Comparison of ENCODE assay signal across 8 cellular contexts in the genomic region with DNA sequence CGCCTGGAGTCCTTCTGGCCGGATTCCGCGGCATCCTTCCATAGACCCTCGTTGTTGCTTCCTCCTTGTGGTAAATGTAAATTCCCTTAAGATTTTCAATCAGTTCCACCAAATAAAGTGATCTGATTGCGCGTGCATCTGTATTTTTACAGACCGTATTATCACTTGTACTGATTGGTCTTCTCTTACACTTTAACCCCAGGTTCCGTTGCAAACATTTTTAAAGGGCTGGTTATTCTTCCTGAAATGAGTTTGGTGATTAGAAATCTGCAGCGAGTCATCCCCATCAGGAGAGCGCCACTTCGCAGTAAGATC. TPM values are rescaled to one million over a fixed set of nuclear protein-coding genes. Genes with fewer than 3 reads are reported as not detected.
A peak's percentile ranks its signal among the peaks of the same experiment; 100 is the strongest.
DNase-seq lines count a peak whose midpoint lies in the region; ATAC-seq and TF ChIP-seq lines count a peak whose summit lies in the region.

No MANE protein-coding gene starts in this region.

- DNase-seq in NCI-H1417 treated with DMSO at 0.1 percent for 48 hours (lab: John Stamatoyannopoulos, UW) (peak; percentile 16), NCI-H1417 (lab: John Stamatoyannopoulos, UW) (no peak), OCI-M1 (lab: John Stamatoyannopoulos, UW) (peak; percentile 86), progenitor cell of endocrine pancreas (ENCODE audit: low spot score, unreplicated experiment) (no peak)
- DNase-seq in activated CD4-positive, alpha-beta T cell treated with anti-CD3 and anti-CD28 coated beads, Interleukin-2, amount 50 U/mL, for 4 hours, result no peak

- no peaks in the 10 kb centered on the region for H3K9me3 Mint-ChIP-seq in progenitor cell of endocrine pancreas (ENCODE audit: low read depth)

- H3K4me3 Mint-ChIP-seq in progenitor cell of endocrine pancreas (ENCODE audit: low read depth), result peak overlapping the region; percentile 94

- H3K4me1 ChIP-seq in esophagus (ENCODE audit: control insufficient read depth in 2 of 2, insufficient read depth in 2 of 2, low read length in 1 of 2), result peaks cover 0 to 5% of the 10 kb centered on the region in 2 donors

- WGBS in esophagus, 2 donors, result 1% methylated on average over 12 of the region's 12 CpGs

- no peaks in the 10 kb centered on the region for H3K27me3 Mint-ChIP-seq in progenitor cell of endocrine pancreas

- no peaks in the 10 kb centered on the region for H3K36me3 ChIP-seq in esophagus (ENCODE audit: control insufficient read depth in 2 of 2, insufficient read depth in 2 of 2, low read length in 1 of 2)

- peak overlapping the region; percentile 98 for H3K27ac Mint-ChIP-seq in progenitor cell of endocrine pancreas

- H3K4me3 ChIP-seq in esophagus (ENCODE audit: low read depth in 1 of 2, low read length in 2 of 2), result peak overlapping the region; percentile 82 to 95

- peaks cover 35% of the 10 kb centered on the region for H3K4me1 Mint-ChIP-seq in progenitor cell of endocrine pancreas (ENCODE audit: low read depth)

- peak overlapping the region; percentile 98 to 99 for H3K27ac ChIP-seq in esophagus (ENCODE audit: low read depth in 2 of 2, low read length in 1 of 2)

- no peak for ATAC-seq in HG03025 (IDR thresholded peaks at IDR 0.05; ENCODE audit: low FRiP score, unreplicated experiment)
- ATAC-seq in GM21528 (IDR thresholded peaks at IDR 0.05; ENCODE audit: low FRiP score, unreplicated experiment), result no peak

- no peak for TF ChIP-seq CTCF in progenitor cell of endocrine pancreas (IDR thresholded peaks at IDR 0.05; ENCODE audit: unreplicated experiment)

- no peaks in the 10 kb centered on the region for H3K27me3 ChIP-seq in esophagus (ENCODE audit: control insufficient read depth in 1 of 2, insufficient read depth in 2 of 2, low read length in 2 of 2)

- H3K36me3 Mint-ChIP-seq in progenitor cell of endocrine pancreas (ENCODE audit: insufficient read depth), result peaks cover 20% of the 10 kb centered on the region

- no peaks in the 10 kb centered on the region for H3K9me3 ChIP-seq in esophagus (ENCODE audit: control insufficient read depth in 2 of 2, insufficient read depth in 1 of 2, low read depth in 1 of 2, low read length in 1 of 2)

RNA-seq across cellular contexts. Expression of gene YBEY, which starts 0.5 kb away (rescaled TPM):
- polyA plus RNA-seq in esophagus, result 10 to 100 TPM in 1 of 2 donors, 1 to 10 TPM in 1; 7.1 to 11.9 TPM
- 20.9 and 21.9 TPM in 2 replicates for total RNA-seq in progenitor cell of endocrine pancreas

RNA-seq across cellular contexts. Expression of gene MCM3AP, which starts 1.2 kb away (rescaled TPM):
- 10 to 100 TPM; 27.1 to 29.2 TPM for polyA plus RNA-seq in esophagus
- total RNA-seq in progenitor cell of endocrine pancreas, result 131 and 136 TPM in 2 replicates

RNA-seq across cellular contexts. Expression of gene C21orf58, which starts 37.0 kb away (rescaled TPM):
- 1 to 10 TPM; 2.5 to 7.1 TPM for polyA plus RNA-seq in esophagus
- total RNA-seq in progenitor cell of endocrine pancreas, result 28.6 and 31.5 TPM in 2 replicates

RNA-seq across cellular contexts. Expression of gene PCNT, which starts 37.3 kb away (rescaled TPM):
- 10 to 100 TPM; 14.1 to 14.9 TPM for polyA plus RNA-seq in esophagus
- total RNA-seq in progenitor cell of endocrine pancreas, result 47.2 and 53.3 TPM in 2 replicates

RNA-seq across cellular contexts. Expression of gene LSS, which starts 58.1 kb away (rescaled TPM):
- polyA plus RNA-seq in esophagus, result 10 to 100 TPM; 41.9 to 57.6 TPM
- 145 and 147 TPM in 2 replicates for total RNA-seq in progenitor cell of endocrine pancreas

Comparison
In these comparisons a context has a peak if more than half of its experiments do, and no peak if none do; other contexts are left out.
1. DNase-seq: peak in NCI-H1417 treated with DMSO at 0.1 percent for 48 hours (single experiment) and OCI-M1 (single experiment); none in NCI-H1417 (0 of 3), progenitor cell of endocrine pancreas (single experiment) and activated CD4-positive, alpha-beta T cell treated with anti-CD3 and anti-CD28 coated beads, Interleukin-2, amount 50 U/mL, for 4 hours (0 of 2).